Comparison of ENCODE assay signal across 8 cellular contexts in the genomic region with DNA sequence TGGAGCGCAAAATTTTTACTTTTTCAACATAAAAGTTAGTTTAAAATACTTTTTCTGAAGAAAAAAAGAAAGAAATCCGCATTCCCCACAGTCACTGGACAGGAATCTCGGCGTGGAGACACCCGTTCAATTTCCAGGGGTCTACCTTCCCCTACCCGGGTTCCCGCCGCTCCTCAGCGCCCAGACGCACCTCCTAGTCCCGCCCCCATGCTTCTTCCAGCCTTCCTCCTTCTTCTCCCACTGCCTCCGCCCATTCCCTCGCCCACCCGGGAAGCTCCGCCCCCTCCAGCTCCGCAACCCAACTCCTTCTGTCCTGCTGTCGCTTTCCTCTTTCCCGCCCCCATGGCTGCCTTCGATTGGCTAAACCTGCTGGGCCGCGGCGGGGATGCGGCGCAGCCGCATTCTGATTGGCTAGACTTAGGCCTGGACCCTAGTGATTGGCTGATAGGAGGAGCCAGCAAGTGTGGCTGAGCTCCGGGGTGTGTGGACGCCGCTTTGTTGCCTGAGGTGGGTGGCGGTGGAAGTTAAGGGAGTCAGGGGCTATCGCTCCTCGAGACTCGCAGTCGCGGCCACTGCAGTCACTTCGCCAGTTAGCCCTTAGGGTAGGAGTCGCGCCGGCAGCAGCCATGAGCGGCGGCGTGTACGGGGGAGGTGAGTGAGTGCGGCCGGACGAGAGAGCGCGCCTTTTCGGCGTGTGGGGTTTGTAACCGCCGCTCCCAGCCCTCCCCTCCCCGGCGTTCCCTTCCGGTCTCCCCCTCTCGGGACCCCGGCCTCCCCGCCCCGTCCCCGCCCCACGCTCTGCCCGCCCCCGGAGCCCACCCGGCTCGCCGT. TPM values are rescaled to one million over a fixed set of nuclear protein-coding genes. Genes with fewer than 3 reads are reported as not detected.
DNase-seq lines count a peak whose midpoint lies in the region; ATAC-seq and TF ChIP-seq lines count a peak whose summit lies in the region.

A gene (plus strand): TSS at position 460 of the 831 bp plus-strand sequence. CDS start 167 bp downstream, at position 627.

- peaks cover 26% of the 10 kb centered on the region for H3K4me1 Mint-ChIP-seq in activated CD4-positive, alpha-beta T cell treated with anti-CD3 and anti-CD28 coated beads for 36 hours

- DNase-seq in Ammon's horn (ENCODE audit: low spot score) = peak; percentile 99
- DNase-seq in GM19238 (ENCODE audit: insufficient read length, low spot score) = peak; percentile 93
- DNase-seq in NCI-H524 (lab: John Stamatoyannopoulos, UW) = peak; percentile 100
- peak; percentile 99 for DNase-seq in activated CD4-positive, alpha-beta T cell treated with anti-CD3 and anti-CD28 coated beads for 36 hours
- peak; percentile 100 for DNase-seq in choroid plexus epithelial cell (ENCODE audit: low read depth)
- DNase-seq in kidney epithelial cell (ENCODE audit: low read depth) = peak; percentile 96
- peak; percentile 99 for DNase-seq in stimulated activated CD4-positive, alpha-beta T cell treated with anti-CD3 and anti-CD28 coated beads, Interleukin-15, amount 100 ng/mL, for 48 hours (ENCODE audit: low read depth in 2 of 2)

- H3K4me3 Mint-ChIP-seq in activated CD4-positive, alpha-beta T cell treated with anti-CD3 and anti-CD28 coated beads for 36 hours = peak within 1 kb of the TSS; percentile 83

- intact Hi-C loops in activated CD4-positive, alpha-beta T cell treated with anti-CD3 and anti-CD28 coated beads for 36 hours (cut with DNase I, micrococcal nuclease) = loop anchor here (1.0 to 5.0 kb wide), 12 partner anchors 42 to 1040 kb away; a partner anchor contains a TSS

- POLR2A ChIA-PET in activated CD4-positive, alpha-beta T cell treated with anti-CD3 and anti-CD28 coated beads for 36 hours (lab: Charles Lee) = interaction anchor here (0.6 to 1.7 kb wide), 7 partner anchors 18 to 414 kb away, joined by 3 to 10 read pairs (median 3); a partner anchor contains a TSS

- H3K27me3 ChIP-seq in kidney epithelial cell (ENCODE audit: control insufficient read depth, insufficient read depth, low read length) = no peaks in the 10 kb centered on the region

- peaks cover 6% of the 10 kb centered on the region for H3K27me3 Mint-ChIP-seq in activated CD4-positive, alpha-beta T cell treated with anti-CD3 and anti-CD28 coated beads for 36 hours

- H3K9me3 Mint-ChIP-seq in activated CD4-positive, alpha-beta T cell treated with anti-CD3 and anti-CD28 coated beads for 36 hours (ENCODE audit: low read depth) = no peaks in the 10 kb centered on the region

- H3K27ac Mint-ChIP-seq in activated CD4-positive, alpha-beta T cell treated with anti-CD3 and anti-CD28 coated beads for 36 hours = peak within 1 kb of the TSS; percentile 96

- no peaks in the 10 kb centered on the region for H3K36me3 ChIP-seq in kidney epithelial cell (ENCODE audit: control insufficient read depth, insufficient read depth, low read length)

- ATAC-seq in HG03442 (IDR thresholded peaks at IDR 0.05; ENCODE audit: unreplicated experiment) = peak; percentile 96
- ATAC-seq in activated CD4-positive, alpha-beta T cell treated with anti-CD3 and anti-CD28 coated beads for 36 hours = peak; percentile 92

- H3K4me3 ChIP-seq in choroid plexus epithelial cell (ENCODE audit: low read depth, low read length) (peak within 1 kb of the TSS; percentile 96), kidney epithelial cell (ENCODE audit: low read depth, low read length) (peak within 1 kb of the TSS; percentile 87)

- TF ChIP-seq CTCF in choroid plexus epithelial cell (conservative IDR thresholded peaks at IDR 0.05; ENCODE audit: low read depth, low read length) (no peak), kidney epithelial cell (IDR thresholded peaks at IDR 0.05; ENCODE audit: insufficient read depth, low read length, poor library complexity, severe bottlenecking) (no peak)

- CTCF ChIA-PET in activated CD4-positive, alpha-beta T cell treated with anti-CD3 and anti-CD28 coated beads for 36 hours (lab: Charles Lee) = interaction anchor here (0.6 to 2.1 kb wide), 9 partner anchors 14 to 562 kb away, joined by 3 to 5 read pairs (median 4); a partner anchor contains a TSS

- H3K36me3 Mint-ChIP-seq in activated CD4-positive, alpha-beta T cell treated with anti-CD3 and anti-CD28 coated beads for 36 hours (ENCODE audit: low read depth) = peaks cover 2% of the 10 kb centered on the region

RNA-seq across cellular contexts. Expression of the gene that starts here (rescaled TPM):
- total RNA-seq in activated CD4-positive, alpha-beta T cell treated with anti-CD3 and anti-CD28 coated beads for 36 hours = 100 to 1,000 TPM in 1 of 2 experiments, 10 to 100 TPM in 1; 85.3 to 113 TPM
- total RNA-seq in kidney epithelial cell = 84.6 and 94.1 TPM in 2 replicates

Comparison
In these comparisons a context has a peak if more than half of its experiments do, and no peak if none do; other contexts are left out.
1. Peak in every context shown above with its lines: DNase-seq, ATAC-seq and H3K4me3 ChIP-seq.